20 cellular contexts compared by ENCODE assay signal in genomic region chr10:71776528-71776927, GRCh38. TPM values are rescaled to one million over a fixed set of nuclear protein-coding genes. Genes with fewer than 3 reads are reported as not detected.
A peak's percentile ranks its signal among the peaks of the same experiment; 100 is the strongest.
DNase-seq lines count a peak whose midpoint lies in the region; ATAC-seq, FAIRE-seq and TF ChIP-seq lines count a peak whose summit lies in the region.
"Had no signal": no experiment of that assay in that cellular context is flagged by ENCODE, and none has a peak within 500 bp of the region (broad histone marks: within the 10 kb centered on the region; RNA-seq: fewer than 3 reads in every experiment).

No MANE protein-coding gene starts in this region.

- no peak for TF ChIP-seq EP300 in suprapubic skin (IDR thresholded peaks at IDR 0.05)

- no peaks in the 10 kb centered on the region for H3K9me3 ChIP-seq in suprapubic skin

- TF ChIP-seq CTCF in suprapubic skin (IDR thresholded peaks at IDR 0.05): no peak

- FAIRE-seq in GM12891 (lab: Jason Lieb, UNC): no peak
- FAIRE-seq: endothelial cell of umbilical vein, urothelium cell line had no signal

- 64% methylated on average over 2 of the region's 2 CpGs for WGBS in suprapubic skin

- no peak for ATAC-seq in GM19328 (IDR thresholded peaks at IDR 0.05; ENCODE audit: unreplicated experiment)
- ATAC-seq: activated CD8-positive, alpha-beta memory T cell treated with anti-CD3 and anti-CD28 coated beads, Interleukin-2, amount 10 ng/mL, durations not matched to agents 7 days and 5 days; GM23338 had no signal

- TF ChIP-seq POLR2A in GM12891 (IDR thresholded peaks at IDR 0.05; ENCODE audit: low read depth, low read length): no peak
- TF ChIP-seq POLR2A in suprapubic skin (IDR thresholded peaks at IDR 0.05): no peak

- no peaks in the 10 kb centered on the region for H3K27me3 ChIP-seq in suprapubic skin

- H3K27ac ChIP-seq in suprapubic skin: no peak overlapping the region
- H3K27ac ChIP-seq: cardiac muscle cell had no signal

- H3K36me3 ChIP-seq in suprapubic skin: no peaks in the 10 kb centered on the region
- H3K36me3 ChIP-seq: cardiac muscle cell had no signal

- H3K4me3 ChIP-seq in suprapubic skin: no peak overlapping the region
- H3K4me3 ChIP-seq: cardiac muscle cell, GM23338 had no signal

- peaks cover 32% of the 10 kb centered on the region for H3K4me1 ChIP-seq in suprapubic skin

- peak; percentile 58 for DNase-seq in CD1c-positive myeloid dendritic cell (ENCODE audit: extremely low spot score)
- no peak for DNase-seq in GM12891 (ENCODE audit: insufficient read length, low spot score)
- DNase-seq in SKM-1 treated with dmso at 0.1 percent for 144 hours (lab: John Stamatoyannopoulos, UW; ENCODE audit: unreplicated experiment): peak; percentile 73
- peak; percentile 73 for DNase-seq in medulla oblongata (ENCODE audit: extremely low spot score)
- no peak for DNase-seq in suprapubic skin (ENCODE audit: low spot score in 2 of 2)
- DNase-seq in COLO668 (lab: John Stamatoyannopoulos, UW; ENCODE audit: unreplicated experiment): no peak
- DNase-seq in T-helper 1 cell: no peak
- DNase-seq: activated CD8-positive, alpha-beta memory T cell treated with anti-CD3 and anti-CD28 coated beads, Interleukin-2, amount 10 ng/mL, durations not matched to agents 7 days and 5 days; activated naive CD4-positive, alpha-beta T cell treated with anti-CD3 and anti-CD28 coated beads for 36 hours; C1 segment of cervical spinal cord; islet precursor cell; KG1; NCI-H1694 treated with DMSO at 0.1 percent for 48 hours; NCI-H526 treated with DMSO at 0.1 percent for 48 hours had no signal

TF ChIP-seq in GM12891, 5 proteins besides CTCF, POLR2A, EP300 and RAD21:
- TF ChIP-seq SPI1 (IDR thresholded peaks at IDR 0.05; ENCODE audit: low read depth, low read length) (peak; percentile 66), POLR2AphosphoS5 (IDR thresholded peaks at IDR 0.05; ENCODE audit: low read depth, low read length) (no peak), PAX5 (IDR thresholded peaks at IDR 0.05; ENCODE audit: insufficient read depth, low read length, severe bottlenecking) (no peak), POU2F2 (IDR thresholded peaks at IDR 0.05; ENCODE audit: low read depth, low read length) (no peak)

RNA-seq across cellular contexts. Expression of gene VSIR, which starts 3.2 kb away (rescaled TPM):
- 3.8 TPM for polyA plus RNA-seq in GM12891 (2012; ENCODE audit: low read depth, missing spikeins)
- 10 to 100 TPM; 16.3 to 50.7 (median 33.6) TPM for total RNA-seq in suprapubic skin

RNA-seq across cellular contexts. Expression of gene C10orf105, which starts 57.0 kb away (rescaled TPM):
- polyA plus RNA-seq in GM12891 (2012; ENCODE audit: low read depth, missing spikeins): 0.04 TPM
- total RNA-seq in suprapubic skin: under 1 TPM in 2 of 4 donors, not detected in 2; 0.17 to 0.48 TPM
- total RNA-seq: endothelial cell of umbilical vein, pulmonary artery endothelial cell had no signal
- polyA plus RNA-seq: cardiac muscle cell, endothelial cell of umbilical vein had no signal

Comparison
In these comparisons a context has a peak if more than half of its experiments do, and no peak if none do; other contexts are left out.
1. DNase-seq: peak in CD1c-positive myeloid dendritic cell (single experiment), SKM-1 treated with dmso at 0.1 percent for 144 hours (single experiment) and medulla oblongata (single experiment); none in GM12891 (single experiment), suprapubic skin (0 of 2), COLO668 (single experiment) and T-helper 1 cell (0 of 5).